In genomic region chr5:90834711-90835110, GRCh38 we compare ENCODE assay signal across 33 cellular contexts.
"Had no signal": no experiment of that assay in that cellular context is flagged by ENCODE, and none has a peak within 500 bp of the region (broad histone marks: within the 10 kb centered on the region; RNA-seq: fewer than 3 reads in every experiment).

No MANE protein-coding gene starts in this region.

- H3K27ac Mint-ChIP-seq: T-cell had no signal

- H3K36me3 ChIP-seq: SJCRH30 had no signal

- H3K27ac ChIP-seq: PC-9, RWPE1, SJCRH30, SK-N-MC had no signal

- H3K4me1 ChIP-seq: SJCRH30 had no signal

- H3K36me3 Mint-ChIP-seq: T-cell had no signal

- FAIRE-seq: RCC 7860 had no signal

- DNase-seq: MM.1S, MV-4-11, NCI-H1092, NCI-H1105 treated with DMSO at 0.1 percent for 48 hours, NCI-H1417, NCI-H1436, NCI-H146, NCI-H1694, NCI-H187, NCI-H1930, NCI-H2029 treated with DMSO at 0.1 percent for 48 hours, NCI-H2081 treated with DMSO at 0.1 percent for 48 hours, NCI-H2107, NCI-H2171, NCI-H226, NCI-H446 treated with DMSO at 0.1 percent for 48 hours, NCI-H510A, NCI-H524, NCI-H526, NCI-H69, NCI-H748 treated with DMSO at 0.1 percent for 48 hours, NCI-H82, PC-9, SHP77, SIG-M5, T-cell had no signal

- H2AFZ ChIP-seq: PC-9 had no signal

- H3K9me3 ChIP-seq: SJCRH30 had no signal

- H3K4me3 ChIP-seq: PC-9, SJCRH30, SK-N-MC had no signal

- H3K9me3 Mint-ChIP-seq: T-cell had no signal

- ATAC-seq: Panc1, Right ventricle myocardium inferior, SK-N-SH treated with all-trans-retinoic acid at 6 μM for 48 hours, T-cell had no signal

- H3K4me3 Mint-ChIP-seq: T-cell had no signal

- H3K4me2 ChIP-seq: PC-9 had no signal

- H3K4me1 Mint-ChIP-seq: T-cell had no signal

- H3K27me3 ChIP-seq: SJCRH30 had no signal
